In the genomic region with DNA sequence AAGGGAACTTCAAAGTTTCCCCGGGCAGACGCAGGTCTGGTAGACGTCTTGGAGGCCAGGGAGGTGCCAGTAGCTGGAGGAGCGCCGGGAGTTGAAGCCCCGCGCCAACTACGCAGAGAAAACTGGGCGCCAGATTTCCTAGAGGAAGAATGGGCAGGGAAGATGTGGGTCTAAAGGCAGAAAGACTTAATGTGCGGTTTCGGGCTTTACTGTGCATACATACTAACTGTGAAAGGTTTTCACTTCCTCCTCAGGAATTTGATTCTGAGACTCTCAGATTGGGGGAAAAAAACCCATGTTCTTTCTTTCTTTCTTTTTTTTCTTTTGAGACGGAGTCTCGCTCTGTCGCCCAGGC, we compare ENCODE assay signal across 8 cellular contexts. TPM values are rescaled to one million over a fixed set of nuclear protein-coding genes. Genes with fewer than 3 reads are reported as not detected.
DNase-seq lines count a peak whose midpoint lies in the region; ATAC-seq lines count a peak whose summit lies in the region.

No MANE protein-coding gene starts in this region.

- H3K4me3 Mint-ChIP-seq in T-helper 2 cell treated with Interferon-gamma antibody and Interleukin-4, amounts not matched to agents 5 μg/mL and 100 μg/mL, for 36 hours, result peak overlapping the region; percentile 81

- H3K4me3 ChIP-seq in skeletal muscle tissue (ENCODE audit: low read length in 3 of 3), result peak overlapping the region; percentile 74 to 92 (median 87)

- ATAC-seq in HG03342 (IDR thresholded peaks at IDR 0.05; ENCODE audit: unreplicated experiment) (peak; percentile 26), GM18907 (IDR thresholded peaks at IDR 0.05; ENCODE audit: unreplicated experiment) (no peak)

- H3K4me1 ChIP-seq in skeletal muscle tissue (ENCODE audit: control insufficient read depth in 3 of 3, insufficient read depth in 3 of 3, low read length in 3 of 3), result peaks cover 5 to 12% (median 8%) of the 10 kb centered on the region in 3 donors

- peak overlapping the region; percentile 76 for H3K27ac ChIP-seq in caudate nucleus (ENCODE audit: low read depth, low read length)
- H3K27ac ChIP-seq in skeletal muscle tissue (ENCODE audit: low read depth, low read length), result no peak overlapping the region

- H3K27me3 ChIP-seq in skeletal muscle tissue (ENCODE audit: control insufficient read depth in 3 of 3, insufficient read depth in 3 of 3, low read length in 3 of 3), result peaks cover 0 to 2% (median 0%) of the 10 kb centered on the region in 3 donors

- H3K36me3 Mint-ChIP-seq in T-helper 2 cell treated with Interferon-gamma antibody and Interleukin-4, amounts not matched to agents 5 μg/mL and 100 μg/mL, for 36 hours (ENCODE audit: low read depth), result peaks cover 12% of the 10 kb centered on the region

- no peak for DNase-seq in T-helper 2 cell treated with Interferon-gamma antibody and Interleukin-4, amounts not matched to agents 5 μg/mL and 100 μg/mL, for 36 hours (ENCODE audit: low spot score)
- no peak for DNase-seq in T-helper 2 cell
- no peak for DNase-seq in caudate nucleus (lab: John Stamatoyannopoulos, UW)
- DNase-seq in DMS114 treated with DMSO at 0.1 percent for 48 hours (lab: John Stamatoyannopoulos, UW; ENCODE audit: unreplicated experiment), result no peak
- no peak for DNase-seq in activated gamma-delta T cell treated with Interleukin-2 at 50 U/mL for 16 hours

- no peaks in the 10 kb centered on the region for H3K9me3 ChIP-seq in skeletal muscle tissue (ENCODE audit: control insufficient read depth in 3 of 3, low read length in 3 of 3)

- no peak overlapping the region for H3K27ac Mint-ChIP-seq in T-helper 2 cell treated with Interferon-gamma antibody and Interleukin-4, amounts not matched to agents 5 μg/mL and 100 μg/mL, for 36 hours

- H3K4me1 Mint-ChIP-seq in T-helper 2 cell treated with Interferon-gamma antibody and Interleukin-4, amounts not matched to agents 5 μg/mL and 100 μg/mL, for 36 hours (ENCODE audit: low read depth), result peaks cover 6% of the 10 kb centered on the region

- no peak overlapping the region for H3K9ac ChIP-seq in skeletal muscle tissue (ENCODE audit: low read depth in 1 of 3, low read length in 3 of 3)

- H3K36me3 ChIP-seq in skeletal muscle tissue (ENCODE audit: control insufficient read depth in 3 of 3, insufficient read depth in 3 of 3, low read length in 3 of 3), result peaks cover 0 to 4% (median 3%) of the 10 kb centered on the region in 3 donors

- H3K27me3 Mint-ChIP-seq in T-helper 2 cell treated with Interferon-gamma antibody and Interleukin-4, amounts not matched to agents 5 μg/mL and 100 μg/mL, for 36 hours (ENCODE audit: low read depth), result no peaks in the 10 kb centered on the region

- peaks cover 6% of the 10 kb centered on the region for H3K9me3 Mint-ChIP-seq in T-helper 2 cell treated with Interferon-gamma antibody and Interleukin-4, amounts not matched to agents 5 μg/mL and 100 μg/mL, for 36 hours

RNA-seq across cellular contexts. Expression of gene ZNF287, which starts 0.3 kb away (rescaled TPM):
- total RNA-seq in skeletal muscle tissue, result 5.7 TPM
